14 cellular contexts compared by ENCODE assay signal in the genomic region with DNA sequence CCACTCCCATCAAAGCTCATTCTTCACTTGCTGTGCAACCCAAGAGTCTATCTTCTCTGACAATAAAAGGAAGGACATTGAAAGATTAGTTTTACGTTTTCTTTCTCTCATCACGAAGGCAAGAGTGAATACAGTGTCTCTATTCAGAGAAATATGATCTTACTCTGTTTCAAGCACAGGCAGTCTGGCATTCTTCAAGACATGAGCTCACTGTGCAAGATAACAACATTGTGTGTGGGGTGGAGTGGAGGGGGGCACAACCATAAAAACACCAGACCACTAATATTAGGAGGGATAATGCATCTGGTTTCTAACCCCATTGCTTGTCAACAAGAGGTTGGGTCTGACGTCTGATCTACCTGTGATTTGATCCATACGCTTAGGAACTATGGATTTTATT.
DNase-seq lines count a peak whose midpoint lies in the region; ATAC-seq, FAIRE-seq and TF ChIP-seq lines count a peak whose summit lies in the region.
"Had no signal": no experiment of that assay in that cellular context is flagged by ENCODE, and none has a peak within 500 bp of the region (broad histone marks: within the 10 kb centered on the region; RNA-seq: fewer than 3 reads in every experiment).

No MANE protein-coding gene starts in this region.

- FAIRE-seq in HTR-8/SVneo (lab: Jason Lieb, UNC) = peak; percentile 62
- FAIRE-seq: GM12878, H1 had no signal

- no peaks in the 10 kb centered on the region for H4K20me1 ChIP-seq in smooth muscle cell (ENCODE audit: low read depth)
- H4K20me1 ChIP-seq: BLaER1 treated with 17β-estradiol and CSF1 and Interleukin-3, amounts not matched to agents 10 nM and 100 nM had no signal

- H3K4me1 ChIP-seq in heart left ventricle (peaks cover 0 to 33% (median 9%) of the 10 kb centered on the region in 12 donors), right cardiac atrium (ENCODE audit: control insufficient read depth, insufficient read depth, low read length) (peaks cover 2% of the 10 kb centered on the region), smooth muscle cell (ENCODE audit: low read depth) (no peaks in the 10 kb centered on the region)

- H3K9me3 ChIP-seq in heart left ventricle = peaks cover 0 to 8% (median 0%) of the 10 kb centered on the region in 12 donors
- peaks cover 4% of the 10 kb centered on the region for H3K9me3 ChIP-seq in right cardiac atrium (ENCODE audit: control insufficient read depth, low read length)
- no peaks in the 10 kb centered on the region for H3K9me3 ChIP-seq in smooth muscle cell (replicated peaks; ENCODE audit: low read depth)
- H3K9me3 ChIP-seq: HAP-1 had no signal

- peak overlapping the region; percentile 18 for H2AFZ ChIP-seq in smooth muscle cell (ENCODE audit: low read depth)

- no peaks in the 10 kb centered on the region for H3F3A ChIP-seq in smooth muscle cell (ENCODE audit: low read depth)

- H3K4me2 ChIP-seq in smooth muscle cell = peak overlapping the region; percentile 61

- TF ChIP-seq CTCF in heart left ventricle (IDR thresholded peaks at IDR 0.05) = no peak
- TF ChIP-seq CTCF in smooth muscle cell (IDR thresholded peaks at IDR 0.05; ENCODE audit: borderline replicate concordance, insufficient read depth, poor library complexity, severe bottlenecking) = no peak

- intact Hi-C loops in heart left ventricle (cut with DNase I) = no loop called here
- intact Hi-C loops in right cardiac atrium (cut with DNase I) = no loop called here

- H3K79me2 ChIP-seq in smooth muscle cell (ENCODE audit: low read depth) = no peaks in the 10 kb centered on the region

- H3K36me3 ChIP-seq in heart left ventricle (no peaks in the 10 kb centered on the region), smooth muscle cell (ENCODE audit: low read depth) (no peaks in the 10 kb centered on the region)
- H3K36me3 ChIP-seq: BLaER1 treated with 17β-estradiol and CSF1 and Interleukin-3, amounts not matched to agents 10 nM and 100 nM; HAP-1 had no signal

- peak overlapping the region in 7 of 12 donors; percentile 4 to 83 (median 54) for H3K27ac ChIP-seq in heart left ventricle
- H3K27ac ChIP-seq in right cardiac atrium (ENCODE audit: low read length) = no peak overlapping the region
- H3K27ac ChIP-seq in smooth muscle cell (ENCODE audit: low read depth) = no peak overlapping the region

- TF ChIP-seq POLR2A in heart left ventricle (IDR thresholded peaks at IDR 0.05) = no peak

- DNase-seq in heart left ventricle (no peak), right cardiac atrium (no peak), HTR-8/SVneo (ENCODE audit: insufficient read length, low spot score) (no peak), left kidney (ENCODE audit: low read depth, low spot score) (peak; percentile 62), smooth muscle cell (lab: John Stamatoyannopoulos, UW; ENCODE audit: unreplicated experiment) (no peak), NCI-H2081 (lab: John Stamatoyannopoulos, UW) (no peak), hippocampal formation (lab: John Stamatoyannopoulos, UW) (no peak)
- DNase-seq: Calu3; CD8-positive, alpha-beta T cell; DMS79 treated with DMSO at 0.1 percent for 48 hours had no signal

- no peak overlapping the region for H3K4me3 ChIP-seq in heart left ventricle
- H3K4me3 ChIP-seq in right cardiac atrium (ENCODE audit: low read length) = no peak overlapping the region
- no peak overlapping the region for H3K4me3 ChIP-seq in smooth muscle cell
- H3K4me3 ChIP-seq: BLaER1 treated with 17β-estradiol and CSF1 and Interleukin-3, amounts not matched to agents 10 nM and 100 nM; GM12878; HAP-1 had no signal

- H3K27me3 ChIP-seq in heart left ventricle (no peaks in the 10 kb centered on the region), right cardiac atrium (ENCODE audit: control insufficient read depth, insufficient read depth) (no peaks in the 10 kb centered on the region), smooth muscle cell (ENCODE audit: low read depth) (no peaks in the 10 kb centered on the region)

- no peak overlapping the region for H3K9ac ChIP-seq in smooth muscle cell (ENCODE audit: low read depth)
- H3K9ac ChIP-seq: BLaER1 treated with 17β-estradiol and CSF1 and Interleukin-3, amounts not matched to agents 10 nM and 100 nM had no signal

- ATAC-seq in heart left ventricle = peak in 1 of 4 donors; percentile 34
- ATAC-seq in right cardiac atrium = no peak
- ATAC-seq: CD8-positive, alpha-beta T cell; GM12878 had no signal

- 24 to 37% (median 32%) methylated on average over 4 of the region's 4 CpGs for WGBS in heart left ventricle, 4 donors
- 38% methylated on average over 4 of the region's 4 CpGs for WGBS in right cardiac atrium
- WGBS in smooth muscle cell (ENCODE audit: low lambda C conversion rate) = 27% methylated on average over 4 of the region's 4 CpGs

Comparison
In these comparisons a context has a peak if more than half of its experiments do, and no peak if none do; other contexts are left out.
1. H3K27ac ChIP-seq: peak in heart left ventricle (7 of 12); none in right cardiac atrium (single experiment) and smooth muscle cell (single experiment).